Comparison of ENCODE assay signal across 42 cellular contexts in the genomic region with DNA sequence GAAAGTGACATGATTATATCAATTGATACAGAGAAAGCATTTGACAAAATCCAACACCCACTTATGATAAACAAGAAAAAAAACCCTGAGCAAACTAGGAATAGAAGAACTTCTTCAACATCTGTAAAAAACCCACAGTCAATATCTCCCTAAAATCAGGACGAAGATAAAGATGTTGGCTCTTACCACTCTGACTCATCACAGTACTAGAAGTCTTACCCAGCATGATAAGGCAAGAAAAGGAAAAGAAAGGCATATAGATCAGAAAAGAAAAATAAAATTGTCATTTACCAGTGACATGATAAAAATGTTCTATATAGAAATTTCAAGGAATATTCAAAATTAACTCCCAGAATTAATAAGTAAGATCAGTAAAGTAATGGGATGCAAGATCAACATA. TPM values are rescaled to one million over a fixed set of nuclear protein-coding genes. Genes with fewer than 3 reads are reported as not detected.
"Had no signal": no experiment of that assay in that cellular context is flagged by ENCODE, and none has a peak within 500 bp of the region (broad histone marks: within the 10 kb centered on the region; RNA-seq: fewer than 3 reads in every experiment).

No MANE protein-coding gene starts in this region.

- H3K27ac ChIP-seq: adrenal gland, body of pancreas, brain microvascular endothelial cell, breast epithelium, WERI-Rb-1 had no signal

- H3K4me3 ChIP-seq: adrenal gland, body of pancreas, breast epithelium had no signal

- H3K27me3 ChIP-seq: adrenal gland, body of pancreas, brain microvascular endothelial cell, breast epithelium had no signal

- H3K9me3 ChIP-seq: body of pancreas had no signal

- DNase-seq: activated CD4-positive, alpha-beta memory T cell treated with anti-CD3 and anti-CD28 coated beads for 36 hours; activated CD4-positive, alpha-beta T cell treated with anti-CD3 and anti-CD28 coated beads for 1 hour; activated CD4-positive, alpha-beta T cell treated with anti-CD3 and anti-CD28 coated beads for 36 hours; activated CD4-positive, alpha-beta T cell treated with anti-CD3 and anti-CD28 coated beads for 48 hours; activated CD4-positive, alpha-beta T cell treated with anti-CD3 and anti-CD28 coated beads, Interleukin-2, amount 50 U/mL, for 1 hour; activated CD4-positive, alpha-beta T cell treated with anti-CD3 and anti-CD28 coated beads, Interleukin-2, amount 50 U/mL, for 4 hours; activated CD4-positive, CD25-positive, alpha-beta regulatory T cell; activated CD8-positive, alpha-beta memory T cell treated with anti-CD3 and anti-CD28 coated beads, Interleukin-2, amount 50 U/mL, for 4 hours; activated CD8-positive, alpha-beta T cell treated with anti-CD3 and anti-CD28 coated beads for 36 hours; activated effector memory CD4-positive, alpha-beta T cell treated with anti-CD3 and anti-CD28 coated beads, Interleukin-2, amount 50 U/mL, for 16 hours; activated gamma-delta T cell treated with Interleukin-2 at 50 U/mL for 16 hours; activated naive CD4-positive, alpha-beta T cell; activated naive CD4-positive, alpha-beta T cell treated with anti-CD3 and anti-CD28 coated beads for 36 hours; activated naive CD4-positive, alpha-beta T cell treated with anti-CD3 and anti-CD28 coated beads, Interleukin-2, amount 50 U/mL, for 16 hours; activated naive CD8-positive, alpha-beta T cell treated with anti-CD3 and anti-CD28 coated beads for 36 hours; activated T-cell treated with anti-CD3 and anti-CD28 coated beads for 4 hours; activated T-cell treated with anti-CD3 and anti-CD28 coated beads, Interleukin-2, amount 50 U/mL, for 1 hour; activated T-cell treated with anti-CD3 and anti-CD28 coated beads, Interleukin-2, amount 50 U/mL, for 4 hours; activated T-cell treated with anti-CD3 and anti-CD28 coated beads, Interleukin-2, amount 50 U/mL, for 72 hours; adrenal gland; amniotic stem cell; aorta; body of pancreas; brain microvascular endothelial cell; central memory CD4-positive, alpha-beta T cell; T-helper 1 cell; T-helper 9 cell; WERI-Rb-1 had no signal

- H3K4me1 ChIP-seq: adrenal gland, breast epithelium had no signal

- H3K27ac Mint-ChIP-seq: activated CD4-positive, alpha-beta memory T cell treated with anti-CD3 and anti-CD28 coated beads for 36 hours; activated CD4-positive, alpha-beta T cell treated with anti-CD3 and anti-CD28 coated beads for 36 hours; activated CD8-positive, alpha-beta T cell treated with anti-CD3 and anti-CD28 coated beads for 36 hours; activated naive CD4-positive, alpha-beta T cell treated with anti-CD3 and anti-CD28 coated beads for 36 hours; activated naive CD4-positive, alpha-beta T cell treated with anti-CD3 and anti-CD28 coated beads, Interleukin-2, amount 50 U/mL, for 72 hours; activated naive CD8-positive, alpha-beta T cell treated with anti-CD3 and anti-CD28 coated beads for 36 hours; activated T-cell treated with anti-CD3 and anti-CD28 coated beads, Interleukin-2, amount 50 U/mL, for 72 hours; activated T-helper 1 cell treated with anti-CD3 and anti-CD28 coated beads, Interleukin-12 subunit alpha, Interleukin-12 subunit beta, Interleukin-2, Interleukin-4 antibody, amounts not matched to agents 30 ng/mL and 10 ng/mL and 1 ng/mL, durations not matched to agents 14 hours and 24 hours and 36 hours; activated T-helper 17 cell treated with anti-CD3 and anti-CD28 coated beads, Interleukin-2, amount 50 U/mL, for 72 hours; T-helper 1 cell treated with Interleukin-12 subunit alpha and Interleukin-12 subunit beta and Interleukin-4 antibody, amounts not matched to agents 30 μg/mL and 1 μg/mL, for 36 hours; T-helper 2 cell treated with Interferon-gamma antibody and Interleukin-4, amounts not matched to agents 5 μg/mL and 100 μg/mL, for 36 hours; WTC11 had no signal

- FAIRE-seq: astrocyte, colon, TTC549 had no signal

- ATAC-seq: activated CD4-positive, alpha-beta T cell treated with anti-CD3 and anti-CD28 coated beads for 36 hours; activated CD4-positive, CD25-positive, alpha-beta regulatory T cell treated with anti-CD3 and anti-CD28 coated beads, Interleukin-2, amount 50 U/mL, for 24 hours; activated CD8-positive, alpha-beta T cell treated with anti-CD3 and anti-CD28 coated beads for 36 hours; activated naive CD4-positive, alpha-beta T cell treated with anti-CD3 and anti-CD28 coated beads, Interleukin-2, amount 50 U/mL, for 72 hours; activated T-cell treated with anti-CD3 and anti-CD28 coated beads, Interleukin-2, amount 50 U/mL, for 4 hours; activated T-cell treated with anti-CD3 and anti-CD28 coated beads, Interleukin-2, amount 50 U/mL, for 72 hours; activated T-helper 17 cell treated with anti-CD3 and anti-CD28 coated beads, Interleukin-2, amount 50 U/mL, for 72 hours; body of pancreas; WTC11 had no signal

- H3K4me3 Mint-ChIP-seq: activated CD4-positive, alpha-beta memory T cell treated with anti-CD3 and anti-CD28 coated beads for 36 hours; activated CD4-positive, alpha-beta T cell treated with anti-CD3 and anti-CD28 coated beads for 36 hours; activated CD8-positive, alpha-beta T cell treated with anti-CD3 and anti-CD28 coated beads for 36 hours; activated naive CD4-positive, alpha-beta T cell treated with anti-CD3 and anti-CD28 coated beads for 36 hours; activated naive CD8-positive, alpha-beta T cell treated with anti-CD3 and anti-CD28 coated beads for 36 hours; activated T-cell treated with anti-CD3 and anti-CD28 coated beads, Interleukin-2, amount 50 U/mL, for 4 hours; activated T-cell treated with anti-CD3 and anti-CD28 coated beads, Interleukin-2, amount 50 U/mL, for 72 hours; activated T-helper 1 cell treated with anti-CD3 and anti-CD28 coated beads, Interleukin-12 subunit alpha, Interleukin-12 subunit beta, Interleukin-2, Interleukin-4 antibody, amounts not matched to agents 30 ng/mL and 10 ng/mL and 1 ng/mL, durations not matched to agents 14 hours and 24 hours and 36 hours; activated T-helper 17 cell treated with anti-CD3 and anti-CD28 coated beads, Interleukin-2, amount 50 U/mL, for 72 hours; T-helper 1 cell treated with Interleukin-12 subunit alpha and Interleukin-12 subunit beta and Interleukin-4 antibody, amounts not matched to agents 30 μg/mL and 1 μg/mL, for 36 hours; T-helper 2 cell treated with Interferon-gamma antibody and Interleukin-4, amounts not matched to agents 5 μg/mL and 100 μg/mL, for 36 hours; WTC11 had no signal

- H3K4me1 Mint-ChIP-seq: activated CD4-positive, alpha-beta T cell treated with anti-CD3 and anti-CD28 coated beads for 36 hours; activated T-helper 17 cell treated with anti-CD3 and anti-CD28 coated beads, Interleukin-2, amount 50 U/mL, for 72 hours had no signal

- H3K27me3 Mint-ChIP-seq: activated CD4-positive, alpha-beta T cell treated with anti-CD3 and anti-CD28 coated beads for 36 hours; activated CD8-positive, alpha-beta T cell treated with anti-CD3 and anti-CD28 coated beads for 36 hours; activated naive CD8-positive, alpha-beta T cell treated with anti-CD3 and anti-CD28 coated beads for 36 hours; activated T-helper 17 cell treated with anti-CD3 and anti-CD28 coated beads, Interleukin-2, amount 50 U/mL, for 72 hours had no signal

- H3K36me3 ChIP-seq: adrenal gland, brain microvascular endothelial cell, breast epithelium, WERI-Rb-1 had no signal

RNA-seq across cellular contexts. Expression of a gene that starts 7.2 kb away (rescaled TPM):
- total RNA-seq: activated CD4-positive, alpha-beta memory T cell treated with anti-CD3 and anti-CD28 coated beads for 36 hours; activated CD8-positive, alpha-beta memory T cell treated with anti-CD3 and anti-CD28 coated beads for 36 hours; activated CD8-positive, alpha-beta T cell treated with anti-CD3 and anti-CD28 coated beads for 36 hours; activated naive CD4-positive, alpha-beta T cell treated with anti-CD3 and anti-CD28 coated beads for 36 hours; activated naive CD4-positive, alpha-beta T cell treated with anti-CD3 and anti-CD28 coated beads, Interleukin-2, amount 50 U/mL, for 72 hours; activated naive CD8-positive, alpha-beta T cell treated with anti-CD3 and anti-CD28 coated beads for 36 hours; activated T-cell treated with anti-CD3 and anti-CD28 coated beads, Interleukin-2, amount 50 U/mL, for 4 hours; activated T-cell treated with anti-CD3 and anti-CD28 coated beads, Interleukin-2, amount 50 U/mL, for 72 hours; activated T-helper 1 cell treated with anti-CD3 and anti-CD28 coated beads, Interleukin-12 subunit alpha, Interleukin-12 subunit beta, Interleukin-2, Interleukin-4 antibody, amounts not matched to agents 30 ng/mL and 10 ng/mL and 1 ng/mL, durations not matched to agents 14 hours and 24 hours and 36 hours; activated T-helper 17 cell treated with anti-CD3 and anti-CD28 coated beads, Interleukin-2, amount 50 U/mL, for 72 hours; adrenal gland; aorta; astrocyte; cardiac septum had no signal
- polyA plus RNA-seq: aorta had no signal

RNA-seq across cellular contexts. Expression of a gene that starts 31.4 kb away (rescaled TPM):
- total RNA-seq: activated CD4-positive, alpha-beta memory T cell treated with anti-CD3 and anti-CD28 coated beads for 36 hours; activated CD4-positive, alpha-beta T cell treated with anti-CD3 and anti-CD28 coated beads for 36 hours; activated CD8-positive, alpha-beta memory T cell treated with anti-CD3 and anti-CD28 coated beads for 36 hours; activated CD8-positive, alpha-beta T cell treated with anti-CD3 and anti-CD28 coated beads for 36 hours; activated naive CD4-positive, alpha-beta T cell treated with anti-CD3 and anti-CD28 coated beads for 36 hours; activated naive CD4-positive, alpha-beta T cell treated with anti-CD3 and anti-CD28 coated beads, Interleukin-2, amount 50 U/mL, for 72 hours; activated naive CD8-positive, alpha-beta T cell treated with anti-CD3 and anti-CD28 coated beads for 36 hours; activated T-cell treated with anti-CD3 and anti-CD28 coated beads, Interleukin-2, amount 50 U/mL, for 4 hours; activated T-cell treated with anti-CD3 and anti-CD28 coated beads, Interleukin-2, amount 50 U/mL, for 72 hours; activated T-helper 1 cell treated with anti-CD3 and anti-CD28 coated beads, Interleukin-12 subunit alpha, Interleukin-12 subunit beta, Interleukin-2, Interleukin-4 antibody, amounts not matched to agents 30 ng/mL and 10 ng/mL and 1 ng/mL, durations not matched to agents 14 hours and 24 hours and 36 hours; activated T-helper 17 cell treated with anti-CD3 and anti-CD28 coated beads, Interleukin-2, amount 50 U/mL, for 72 hours; adrenal gland; aorta; astrocyte; body of pancreas; breast epithelium; cardiac septum; cerebellum; WTC11 had no signal
- polyA plus RNA-seq: adrenal gland, aorta had no signal
